6 cellular contexts compared by ENCODE assay signal in the genomic region with DNA sequence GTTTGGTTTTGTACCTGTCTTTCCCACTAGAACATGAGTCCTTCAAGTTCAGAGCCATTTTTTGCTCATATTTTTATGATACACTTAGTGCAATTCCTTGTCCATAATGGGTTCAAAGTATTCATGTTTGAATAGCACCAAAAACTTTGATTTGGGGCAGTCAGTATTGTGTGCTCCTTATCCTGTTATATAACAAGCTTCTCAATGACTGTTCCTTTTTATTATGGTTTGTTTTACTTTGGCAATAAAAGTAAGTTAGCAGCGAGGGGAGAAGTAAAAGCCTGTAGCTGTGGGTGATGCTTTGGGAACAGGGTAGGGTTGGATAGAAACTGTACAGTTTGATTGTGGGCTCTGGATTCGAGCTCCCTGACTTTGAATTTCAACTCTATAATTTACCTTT.
"Had no signal": no experiment of that assay in that cellular context is flagged by ENCODE, and none has a peak within 500 bp of the region (broad histone marks: within the 10 kb centered on the region; RNA-seq: fewer than 3 reads in every experiment).

No MANE protein-coding gene starts in this region.

- H3K4me3 ChIP-seq: K562 had no signal

- DNase-seq: IMR-90, KBM-7, KG1 had no signal

- FAIRE-seq: HepG2, HTR-8/SVneo, K562 had no signal

- ATAC-seq: HepG2, K562 had no signal
